In the genomic region with DNA sequence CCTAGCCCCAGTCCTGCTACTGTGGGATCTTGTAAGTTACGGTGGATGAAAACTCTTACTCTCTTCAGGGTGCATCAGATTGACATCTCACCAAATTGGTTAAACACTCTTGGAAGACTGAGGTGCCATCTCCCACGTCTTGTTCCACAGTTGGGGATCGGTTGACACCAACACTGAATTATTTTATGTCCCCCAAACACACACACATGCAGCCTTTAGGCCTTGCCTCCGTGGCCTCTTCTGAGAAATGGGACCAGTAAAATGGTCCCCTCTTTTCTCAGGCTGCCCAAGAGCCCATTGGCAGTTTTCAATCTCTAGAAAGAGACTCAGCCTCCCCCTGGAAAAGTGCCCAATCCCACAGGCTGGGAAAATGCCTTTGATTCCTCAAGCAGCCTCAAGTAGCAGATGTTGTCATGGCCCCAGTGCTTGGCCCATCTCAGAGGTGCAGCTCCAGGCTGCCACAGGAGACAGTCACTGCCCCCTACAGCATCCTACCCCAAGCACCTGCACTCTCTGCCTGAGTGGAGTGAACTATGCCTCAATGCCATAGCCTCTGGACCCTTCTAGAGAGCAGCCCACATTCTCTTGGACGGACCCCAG, we compare ENCODE assay signal across 18 cellular contexts.
A peak's percentile ranks its signal among the peaks of the same experiment; 100 is the strongest.
DNase-seq lines count a peak whose midpoint lies in the region; ATAC-seq, FAIRE-seq and TF ChIP-seq lines count a peak whose summit lies in the region.
"Had no signal": no experiment of that assay in that cellular context is flagged by ENCODE, and none has a peak within 500 bp of the region (broad histone marks: within the 10 kb centered on the region; RNA-seq: fewer than 3 reads in every experiment).

No MANE protein-coding gene starts in this region.

- H3K4me1 ChIP-seq in lung (ENCODE audit: control insufficient read depth in 2 of 2, insufficient read depth in 2 of 2, low read length in 2 of 2), result no peaks in the 10 kb centered on the region
- H3K4me1 ChIP-seq: BE2C had no signal

- H3K9me3 ChIP-seq in lung (ENCODE audit: control insufficient read depth in 2 of 2, insufficient read depth in 1 of 2, low read length in 1 of 2), result peaks cover 0 to 1% of the 10 kb centered on the region in 2 donors
- H3K9me3 ChIP-seq: BE2C had no signal

- no peak for ATAC-seq in activated CD8-positive, alpha-beta T cell treated with anti-CD3 and anti-CD28 coated beads, Interleukin-2, amount 10 ng/mL, durations not matched to agents 7 days and 5 days
- no peak for ATAC-seq in activated CD8-positive, alpha-beta T cell treated with anti-CD3 and anti-CD28 coated beads for 36 hours
- no peak for ATAC-seq in lung (ENCODE audit: insufficient read depth, low FRiP score)
- ATAC-seq in T-cell (replicated peaks in 1 of 4), result no peak
- no peak for ATAC-seq in HG03354 (IDR thresholded peaks at IDR 0.05; ENCODE audit: poor library complexity, severe bottlenecking, unreplicated experiment)

- whole genome bisulfite sequencing in lung, 2 donors, result 88% methylated on average over 5 of the region's 5 CpGs

- no peaks in the 10 kb centered on the region for H3K36me3 Mint-ChIP-seq in activated CD8-positive, alpha-beta T cell treated with anti-CD3 and anti-CD28 coated beads, Interleukin-2, amount 10 ng/mL, durations not matched to agents 7 days and 5 days (ENCODE audit: low read depth)
- H3K36me3 Mint-ChIP-seq in activated CD8-positive, alpha-beta T cell treated with anti-CD3 and anti-CD28 coated beads for 36 hours (ENCODE audit: low read depth), result no peaks in the 10 kb centered on the region
- H3K36me3 Mint-ChIP-seq in T-cell, result no peaks in the 10 kb centered on the region

- peaks cover 12% of the 10 kb centered on the region for H3K27me3 Mint-ChIP-seq in activated CD8-positive, alpha-beta T cell treated with anti-CD3 and anti-CD28 coated beads, Interleukin-2, amount 10 ng/mL, durations not matched to agents 7 days and 5 days (ENCODE audit: low read depth)
- peaks cover 7% of the 10 kb centered on the region for H3K27me3 Mint-ChIP-seq in activated CD8-positive, alpha-beta T cell treated with anti-CD3 and anti-CD28 coated beads for 36 hours
- peaks cover 4 to 16% of the 10 kb centered on the region in 2 donors for H3K27me3 Mint-ChIP-seq in T-cell

- peak; percentile 9 for DNase-seq in activated CD8-positive, alpha-beta T cell treated with anti-CD3 and anti-CD28 coated beads, Interleukin-2, amount 10 ng/mL, durations not matched to agents 7 days and 5 days
- DNase-seq in activated CD8-positive, alpha-beta T cell treated with anti-CD3 and anti-CD28 coated beads for 36 hours, result no peak
- DNase-seq in astrocyte of the hippocampus (ENCODE audit: low read depth, low spot score) (peak; percentile 53), lung (ENCODE audit: low spot score) (peak; percentile 17), urothelium cell line (ENCODE audit: low spot score) (no peak), T-cell (no peak), T1000 (lab: John Stamatoyannopoulos, UW) (no peak)
- DNase-seq: BE2C; Calu3; CD4-positive, alpha-beta T cell; DMS79; H9; NCI-H1105 treated with DMSO at 0.1 percent for 48 hours; NCI-H187; NCI-H226; NCI-H524 treated with DMSO at 0.1 percent for 48 hours had no signal

- POLR2A ChIA-PET in activated CD8-positive, alpha-beta T cell treated with anti-CD3 and anti-CD28 coated beads, Interleukin-2, amount 10 ng/mL, durations not matched to agents 7 days and 5 days (lab: Charles Lee), result no interaction called here
- POLR2A ChIA-PET in activated CD8-positive, alpha-beta T cell treated with anti-CD3 and anti-CD28 coated beads for 36 hours (lab: Charles Lee), result no interaction called here
- POLR2A ChIA-PET in T-cell (lab: Charles Lee), result no interaction called here

- TF ChIP-seq CTCF in activated CD8-positive, alpha-beta T cell treated with anti-CD3 and anti-CD28 coated beads for 36 hours (IDR thresholded peaks at IDR 0.05), result no peak
- TF ChIP-seq CTCF in lung (IDR thresholded peaks at IDR 0.05; ENCODE audit: control extremely low read depth, extremely low read depth), result no peak

- peaks cover 3% of the 10 kb centered on the region for H3K9me3 Mint-ChIP-seq in activated CD8-positive, alpha-beta T cell treated with anti-CD3 and anti-CD28 coated beads, Interleukin-2, amount 10 ng/mL, durations not matched to agents 7 days and 5 days (ENCODE audit: insufficient read depth)
- peaks cover 6% of the 10 kb centered on the region for H3K9me3 Mint-ChIP-seq in activated CD8-positive, alpha-beta T cell treated with anti-CD3 and anti-CD28 coated beads for 36 hours
- peaks cover 3 to 16% (median 11%) of the 10 kb centered on the region in 3 donors for H3K9me3 Mint-ChIP-seq in T-cell

- CTCF ChIA-PET in activated CD8-positive, alpha-beta T cell treated with anti-CD3 and anti-CD28 coated beads, Interleukin-2, amount 10 ng/mL, durations not matched to agents 7 days and 5 days (lab: Charles Lee), result no interaction called here
- CTCF ChIA-PET in activated CD8-positive, alpha-beta T cell treated with anti-CD3 and anti-CD28 coated beads for 36 hours (lab: Charles Lee), result no interaction called here
- CTCF ChIA-PET in T-cell (lab: Charles Lee), result interaction anchor here (0.6 to 1.0 kb wide), 2 partner anchors 11 to 32 kb away, joined by 4 read pairs; no protein-coding TSS in a partner anchor

- H3K4me3 ChIP-seq in lung, result no peak overlapping the region

- H3K4me1 Mint-ChIP-seq in activated CD8-positive, alpha-beta T cell treated with anti-CD3 and anti-CD28 coated beads, Interleukin-2, amount 10 ng/mL, durations not matched to agents 7 days and 5 days (ENCODE audit: low read depth), result no peaks in the 10 kb centered on the region
- no peaks in the 10 kb centered on the region for H3K4me1 Mint-ChIP-seq in activated CD8-positive, alpha-beta T cell treated with anti-CD3 and anti-CD28 coated beads for 36 hours (ENCODE audit: low read depth)
- H3K4me1 Mint-ChIP-seq in T-cell, result no peaks in the 10 kb centered on the region

- H3K27me3 ChIP-seq in lung (ENCODE audit: control insufficient read depth, insufficient read depth), result no peaks in the 10 kb centered on the region
- H3K27me3 ChIP-seq: BE2C had no signal

- peak; percentile 61 for FAIRE-seq in urothelium cell line (lab: Jason Lieb, UNC)

- H3K27ac ChIP-seq in lung (ENCODE audit: low read depth in 1 of 2, low read length in 1 of 2), result no peak overlapping the region
- H3K27ac ChIP-seq: 22Rv1 had no signal

- no peak overlapping the region for H3K27ac Mint-ChIP-seq in activated CD8-positive, alpha-beta T cell treated with anti-CD3 and anti-CD28 coated beads, Interleukin-2, amount 10 ng/mL, durations not matched to agents 7 days and 5 days
- no peak overlapping the region for H3K27ac Mint-ChIP-seq in activated CD8-positive, alpha-beta T cell treated with anti-CD3 and anti-CD28 coated beads for 36 hours
- H3K27ac Mint-ChIP-seq in T-cell, result no peak overlapping the region
- H3K27ac Mint-ChIP-seq: CD4-positive, alpha-beta T cell had no signal

- H3K36me3 ChIP-seq in lung (ENCODE audit: control insufficient read depth in 2 of 2, insufficient read depth in 2 of 2, low read length in 2 of 2), result no peaks in the 10 kb centered on the region
- H3K36me3 ChIP-seq: BE2C had no signal

- H3K4me3 Mint-ChIP-seq in activated CD8-positive, alpha-beta T cell treated with anti-CD3 and anti-CD28 coated beads, Interleukin-2, amount 10 ng/mL, durations not matched to agents 7 days and 5 days, result no peak overlapping the region
- no peak overlapping the region for H3K4me3 Mint-ChIP-seq in activated CD8-positive, alpha-beta T cell treated with anti-CD3 and anti-CD28 coated beads for 36 hours
- H3K4me3 Mint-ChIP-seq in T-cell, result no peak overlapping the region
- H3K4me3 Mint-ChIP-seq: CD4-positive, alpha-beta T cell; H9 had no signal

- intact Hi-C loops in activated CD8-positive, alpha-beta T cell treated with anti-CD3 and anti-CD28 coated beads for 36 hours (cut with micrococcal nuclease), result no loop called here

Comparison
In these comparisons a context has a peak if more than half of its experiments do, and no peak if none do; other contexts are left out.
1. DNase-seq: peak in activated CD8-positive, alpha-beta T cell treated with anti-CD3 and anti-CD28 coated beads, Interleukin-2, amount 10 ng/mL, durations not matched to agents 7 days and 5 days (single experiment), astrocyte of the hippocampus (single experiment) and lung (single experiment); none in activated CD8-positive, alpha-beta T cell treated with anti-CD3 and anti-CD28 coated beads for 36 hours (single experiment), urothelium cell line (single experiment), T-cell (0 of 34) and T1000 (single experiment).
2. CTCF ChIA-PET loops: an anchor here in T-cell (0.6 to 1.0 kb wide); none called in activated CD8-positive, alpha-beta T cell treated with anti-CD3 and anti-CD28 coated beads, Interleukin-2, amount 10 ng/mL, durations not matched to agents 7 days and 5 days and activated CD8-positive, alpha-beta T cell treated with anti-CD3 and anti-CD28 coated beads for 36 hours.